21 cellular contexts compared by ENCODE assay signal in the genomic region with DNA sequence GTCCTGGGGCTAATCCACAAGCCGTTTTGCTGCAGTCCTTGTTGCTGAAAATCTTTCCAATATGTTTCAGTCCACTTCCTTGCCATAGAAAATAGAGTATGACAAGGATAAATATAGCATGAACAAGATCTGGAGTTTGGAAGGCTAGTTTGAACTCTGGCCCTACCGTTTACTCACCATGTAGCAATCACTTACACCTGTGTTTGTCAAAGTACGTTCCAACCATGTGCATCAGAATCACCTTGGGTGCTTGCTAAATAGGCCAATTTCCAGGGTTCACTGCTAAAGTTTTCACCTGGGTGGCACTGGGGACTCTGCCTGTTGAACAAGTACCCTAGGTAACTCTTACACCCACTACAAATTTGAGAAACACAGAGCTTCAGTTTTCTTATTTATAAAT.
"Had no signal": no experiment of that assay in that cellular context is flagged by ENCODE, and none has a peak within 500 bp of the region (broad histone marks: within the 10 kb centered on the region; RNA-seq: fewer than 3 reads in every experiment).

No MANE protein-coding gene starts in this region.

- H3K27me3 Mint-ChIP-seq: naive thymus-derived CD8-positive, alpha-beta T cell; stimulated activated memory B cell treated with anti-CD40 and anti-IgM and Interleukin-4, amounts not matched to agents 10 μg/mL and 1 μg/mL and 100 μg/mL, for 72 hours; stimulated activated naive CD8-positive, alpha-beta T cell treated with anti-CD3 and anti-CD28 coated beads, Interleukin-15, Interleukin-2, amounts not matched to agents 100 ng/mL and 50 ng/mL, for 24 hours had no signal

- H3K4me3 Mint-ChIP-seq: naive thymus-derived CD8-positive, alpha-beta T cell; stimulated activated memory B cell treated with anti-CD40 and anti-IgM and Interleukin-4, amounts not matched to agents 10 μg/mL and 1 μg/mL and 100 μg/mL, for 72 hours; stimulated activated naive CD8-positive, alpha-beta T cell treated with anti-CD3 and anti-CD28 coated beads, Interleukin-15, Interleukin-2, amounts not matched to agents 100 ng/mL and 50 ng/mL, for 24 hours had no signal

- H3K4me1 ChIP-seq: esophagus muscularis mucosa, gastroesophageal sphincter, spleen, testis, tibial nerve, upper lobe of right lung, vagina had no signal

- FAIRE-seq: kidney had no signal

- H3K27ac Mint-ChIP-seq: stimulated activated memory B cell treated with anti-CD40 and anti-IgM and Interleukin-4, amounts not matched to agents 10 μg/mL and 1 μg/mL and 100 μg/mL, for 72 hours; stimulated activated naive CD8-positive, alpha-beta T cell treated with anti-CD3 and anti-CD28 coated beads, Interleukin-15, Interleukin-2, amounts not matched to agents 100 ng/mL and 50 ng/mL, for 24 hours had no signal

- H3K36me3 ChIP-seq: esophagus muscularis mucosa, gastroesophageal sphincter, neutrophil, spleen, tibial nerve, upper lobe of right lung, vagina had no signal

- H3K27ac ChIP-seq: epithelial cell of prostate, esophagus muscularis mucosa, gastroesophageal sphincter, neutrophil, spleen, testis, tibial nerve, upper lobe of right lung, vagina had no signal

- H3K9me3 ChIP-seq: esophagus muscularis mucosa, gastroesophageal sphincter, neutrophil, spleen, testis, tibial nerve, upper lobe of right lung, vagina had no signal

- H3K4me1 Mint-ChIP-seq: stimulated activated memory B cell treated with anti-CD40 and anti-IgM and Interleukin-4, amounts not matched to agents 10 μg/mL and 1 μg/mL and 100 μg/mL, for 72 hours had no signal

- ATAC-seq: gastroesophageal sphincter; left cardiac atrium; naive thymus-derived CD8-positive, alpha-beta T cell; right cardiac atrium; stimulated activated memory B cell treated with anti-CD40 and anti-IgM and Interleukin-4, amounts not matched to agents 10 μg/mL and 1 μg/mL and 100 μg/mL, for 72 hours; upper lobe of right lung had no signal

- H3K9me3 Mint-ChIP-seq: naive thymus-derived CD8-positive, alpha-beta T cell; stimulated activated memory B cell treated with anti-CD40 and anti-IgM and Interleukin-4, amounts not matched to agents 10 μg/mL and 1 μg/mL and 100 μg/mL, for 72 hours; stimulated activated naive CD8-positive, alpha-beta T cell treated with anti-CD3 and anti-CD28 coated beads, Interleukin-15, Interleukin-2, amounts not matched to agents 100 ng/mL and 50 ng/mL, for 24 hours had no signal

- H3K4me3 ChIP-seq: esophagus muscularis mucosa, gastroesophageal sphincter, spleen, testis, tibial nerve, upper lobe of right lung, vagina had no signal

- H3K27me3 ChIP-seq: esophagus muscularis mucosa, gastroesophageal sphincter, neutrophil, spleen, testis, tibial nerve, upper lobe of right lung, vagina had no signal

- DNase-seq: effector memory CD4-positive, alpha-beta T cell; glutamatergic neuron; kidney; left cardiac atrium; mammary epithelial cell; naive thymus-derived CD8-positive, alpha-beta T cell; right cardiac atrium; spleen; stimulated activated CD4-positive, alpha-beta T cell treated with anti-CD3 and anti-CD28 coated beads, Interleukin-15, amount 100 ng/mL, for 24 hours; stimulated activated CD4-positive, alpha-beta T cell treated with anti-CD3 and anti-CD28 coated beads, Interleukin-1b, Interleukin-23, amount 100 ng/mL, for 48 hours; stimulated activated CD4-positive, alpha-beta T cell treated with anti-CD3 and anti-CD28 coated beads, Interleukin-4, amount 100 ng/mL, for 24 hours; testis; upper lobe of right lung had no signal
